In the genomic region with DNA sequence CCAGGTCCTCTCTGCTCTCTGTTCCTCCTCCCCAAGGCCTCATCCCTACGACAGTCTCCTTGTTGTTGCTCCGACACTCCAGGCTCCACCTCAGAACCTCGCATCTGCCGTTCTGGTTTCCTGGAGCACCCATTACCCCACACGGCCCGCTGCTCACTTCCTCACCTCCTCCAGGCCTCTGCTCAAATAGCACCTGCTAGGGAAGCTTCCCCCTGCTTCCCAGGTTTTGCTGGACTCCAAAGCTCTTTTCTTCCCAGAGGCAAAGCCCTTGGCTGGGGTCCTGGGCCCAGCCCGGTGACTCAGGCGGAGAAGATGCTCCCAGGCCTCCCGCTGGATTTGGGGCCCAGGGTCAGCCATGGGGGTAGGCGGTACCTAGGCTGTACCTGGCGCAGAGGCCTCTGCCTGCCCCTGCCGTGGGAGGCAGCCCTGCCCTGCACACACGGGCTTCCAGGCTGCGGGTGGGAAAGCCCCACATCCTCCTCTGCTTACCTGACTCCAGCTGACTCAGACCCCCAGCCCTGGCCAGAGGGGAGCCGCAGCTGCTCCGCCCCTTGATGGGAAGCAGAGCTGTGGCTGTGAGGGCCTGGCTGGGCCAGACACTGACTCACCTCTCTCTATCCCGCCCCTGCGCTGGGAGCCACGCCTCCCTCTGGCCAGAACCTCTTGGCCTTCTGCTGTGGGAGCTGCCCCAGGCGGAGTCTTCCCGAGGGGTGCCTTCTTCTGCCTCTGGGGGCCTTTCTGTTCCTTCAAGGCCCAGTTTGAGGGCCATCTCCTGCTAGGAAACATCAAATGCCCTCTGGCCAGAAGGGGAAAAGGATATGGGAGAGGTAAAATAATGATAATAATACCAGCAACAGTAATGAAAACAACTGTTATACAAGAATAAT, we compare ENCODE assay signal across 9 cellular contexts.
DNase-seq lines count a peak whose midpoint lies in the region; ATAC-seq, FAIRE-seq and TF ChIP-seq lines count a peak whose summit lies in the region.
"Had no signal": no experiment of that assay in that cellular context is flagged by ENCODE, and none has a peak within 500 bp of the region (broad histone marks: within the 10 kb centered on the region; RNA-seq: fewer than 3 reads in every experiment).

No MANE protein-coding gene starts in this region.

- CTCF ChIA-PET in PC-9 (lab: Charles Lee): interaction anchor here (0.6 to 0.9 kb wide), 2 partner anchors 13 to 51 kb away, joined by 3 read pairs; no protein-coding TSS in a partner anchor

- H3K36me3 ChIP-seq in ES-I3 (ENCODE audit: insufficient read depth, low read length): no peaks in the 10 kb centered on the region
- peaks cover 24% of the 10 kb centered on the region for H3K36me3 ChIP-seq in PC-9 (ENCODE audit: low read depth)
- no peaks in the 10 kb centered on the region for H3K36me3 ChIP-seq in uterus

- H3K9me3 Mint-ChIP-seq in mesothelial cell of epicardium: peaks cover 4% of the 10 kb centered on the region
- peaks cover 0 to 4% (median 0%) of the 10 kb centered on the region in 9 donors for H3K9me3 Mint-ChIP-seq in naive thymus-derived CD8-positive, alpha-beta T cell

- ATAC-seq in naive thymus-derived CD8-positive, alpha-beta T cell: no peak

- peaks cover 45% of the 10 kb centered on the region for H3K79me2 ChIP-seq in PC-9 (ENCODE audit: low read depth)

- H3F3A ChIP-seq in PC-9 (ENCODE audit: insufficient read depth, low read depth): peaks cover 25% of the 10 kb centered on the region

- peaks cover 23% of the 10 kb centered on the region for H3K4me1 Mint-ChIP-seq in mesothelial cell of epicardium
- H3K4me1 Mint-ChIP-seq in naive thymus-derived CD8-positive, alpha-beta T cell: peaks cover 0 to 1% (median 0%) of the 10 kb centered on the region in 4 donors

- no peak for FAIRE-seq in GM12891 (lab: Jason Lieb, UNC)

- peak overlapping the region; percentile 95 for H3K27ac Mint-ChIP-seq in mesothelial cell of epicardium
- H3K27ac Mint-ChIP-seq in naive thymus-derived CD8-positive, alpha-beta T cell: no peak overlapping the region

- H3K9me2 ChIP-seq in PC-9 (ENCODE audit: insufficient read depth): no peaks in the 10 kb centered on the region

- no peaks in the 10 kb centered on the region for H4K20me1 ChIP-seq in PC-9 (ENCODE audit: insufficient read depth)

- peaks cover 3% of the 10 kb centered on the region; the same call in 1 of the 2 replicates for H3K9me3 ChIP-seq in ES-I3 (ENCODE audit: control insufficient read depth, insufficient read depth, low read length)
- H3K9me3 ChIP-seq in PC-9 (ENCODE audit: insufficient read depth, low read depth): no peaks in the 10 kb centered on the region
- H3K9me3 ChIP-seq in uterus: no peaks in the 10 kb centered on the region

- H3K27me3 ChIP-seq in PC-9 (ENCODE audit: insufficient read depth, low read depth) (no peaks in the 10 kb centered on the region), uterus (no peaks in the 10 kb centered on the region)

- peaks cover 17% of the 10 kb centered on the region for H3K4me1 ChIP-seq in ES-I3 (ENCODE audit: insufficient read depth, low read length)
- H3K4me1 ChIP-seq in PC-9 (replicated peaks; ENCODE audit: insufficient read depth): peaks cover 41% of the 10 kb centered on the region
- H3K4me1 ChIP-seq in uterus: peaks cover 8 to 9% of the 10 kb centered on the region in 2 donors

- POLR2A ChIA-PET in PC-9 (lab: Charles Lee; ENCODE audit: unreplicated experiment): interaction anchor here (0.5 to 1.2 kb wide), 5 partner anchors 13 to 474 kb away, joined by 4 to 13 read pairs (median 5); partner anchors contain the start of gene BCAS4
- POLR2A ChIA-PET in naive thymus-derived CD8-positive, alpha-beta T cell (lab: Charles Lee): no interaction called here

- TF ChIP-seq POLR2A in uterus (IDR thresholded peaks at IDR 0.05) (peak; percentile 86 to 94), GM12891 (IDR thresholded peaks at IDR 0.05; ENCODE audit: low read depth, low read length) (no peak)

- peak overlapping the region; percentile 67 for H2AFZ ChIP-seq in PC-9

- intact Hi-C loops in PC-9 (cut with micrococcal nuclease; ENCODE audit: unreplicated experiment): loop anchor here (1.0 kb wide), 1 partner anchor 94 kb away; no protein-coding TSS in a partner anchor
- intact Hi-C loops in uterus (cut with DNase I; ENCODE audit: low total_unique reads): no loop called here

- TF ChIP-seq CTCF in PC-9 (conservative IDR thresholded peaks at IDR 0.05) (no peak), mesothelial cell of epicardium (IDR thresholded peaks at IDR 0.05; ENCODE audit: unreplicated experiment) (no peak), uterus (IDR thresholded peaks at IDR 0.05) (peak in 1 of 4 experiments; percentile 28)

- peak overlapping the region; percentile 99 for H3K4me2 ChIP-seq in PC-9
- H3K4me2 ChIP-seq: KMS-11 had no signal

- H3K4me3 ChIP-seq in PC-9 (peak overlapping the region; percentile 67), uterus (peak overlapping the region; percentile 40 to 43)

- peak overlapping the region; percentile 45 for H3K4me3 Mint-ChIP-seq in mesothelial cell of epicardium
- no peak overlapping the region for H3K4me3 Mint-ChIP-seq in naive thymus-derived CD8-positive, alpha-beta T cell

- peak; percentile 94 to 95 for DNase-seq in PC-9
- peak; percentile 79 for DNase-seq in dermis blood vessel endothelial cell
- peak; percentile 51 to 69 for DNase-seq in mesothelial cell of epicardium (ENCODE audit: low spot score in 2 of 2, unreplicated experiment in 2 of 2)
- DNase-seq in uterus: peak; percentile 97
- no peak for DNase-seq in naive thymus-derived CD8-positive, alpha-beta T cell
- DNase-seq in GM12891 (ENCODE audit: insufficient read length, low spot score): no peak
- no peak for DNase-seq in activated gamma-delta T cell treated with Interleukin-2 at 50 U/mL for 16 hours

- H3K27me3 Mint-ChIP-seq in mesothelial cell of epicardium (ENCODE audit: low read depth): no peaks in the 10 kb centered on the region
- H3K27me3 Mint-ChIP-seq in naive thymus-derived CD8-positive, alpha-beta T cell: peaks cover 5 to 28% (median 18%) of the 10 kb centered on the region in 5 donors

- H3K9ac ChIP-seq in ES-I3 (ENCODE audit: low read depth, low read length): peak overlapping the region; percentile 53
- H3K9ac ChIP-seq: KMS-11 had no signal

- no peaks in the 10 kb centered on the region for H3K36me3 Mint-ChIP-seq in mesothelial cell of epicardium
- no peaks in the 10 kb centered on the region for H3K36me3 Mint-ChIP-seq in naive thymus-derived CD8-positive, alpha-beta T cell

- BruUV-seq in PC-9 (replicated peaks; lab: Mats Ljungman, UMichigan): no TSS peak

- H3K27ac ChIP-seq in PC-9 (peak overlapping the region; percentile 95), uterus (peak overlapping the region; percentile 94 to 96)
- H3K27ac ChIP-seq: KMS-11 had no signal

TF ChIP-seq in GM12891, 5 proteins besides CTCF, POLR2A, EP300 and RAD21:
- no peak for TF ChIP-seq TAF1 (IDR thresholded peaks at IDR 0.05; ENCODE audit: low read depth, low read length)
- TF ChIP-seq SPI1 (IDR thresholded peaks at IDR 0.05; ENCODE audit: low read depth, low read length): no peak
- no peak for TF ChIP-seq PAX5 (IDR thresholded peaks at IDR 0.05; ENCODE audit: insufficient read depth, low read length, severe bottlenecking)
- TF ChIP-seq POLR2AphosphoS5 (IDR thresholded peaks at IDR 0.05; ENCODE audit: low read depth, low read length): no peak
- TF ChIP-seq POU2F2 (IDR thresholded peaks at IDR 0.05; ENCODE audit: low read depth, low read length): no peak

Comparison
In these comparisons a context has a peak if more than half of its experiments do, and no peak if none do; other contexts are left out.
1. DNase-seq: peak in PC-9 (2 of 2), dermis blood vessel endothelial cell (single experiment), mesothelial cell of epicardium (2 of 2) and uterus (2 of 2); none in naive thymus-derived CD8-positive, alpha-beta T cell (0 of 10), GM12891 (single experiment) and activated gamma-delta T cell treated with Interleukin-2 at 50 U/mL for 16 hours (single experiment).